In genomic region chr12:110102255-110102654, GRCh38 we compare ENCODE assay signal across 1 cellular context.
A peak's percentile ranks its signal among the peaks of the same experiment; 100 is the strongest.
TF ChIP-seq lines count a peak whose summit lies in the region.

No MANE protein-coding gene starts in this region.

TF ChIP-seq in IMR-90, 13 proteins besides CTCF, POLR2A, EP300 and RAD21 (continued from another document):
- peak; percentile 95 for TF ChIP-seq USF2 (IDR thresholded peaks at IDR 0.05; ENCODE audit: low read depth, low read length)
